ENCODE assay signal across 9 cellular contexts in genomic region chr18:42030586-42031182, GRCh38.
DNase-seq lines count a peak whose midpoint lies in the region; ATAC-seq and TF ChIP-seq lines count a peak whose summit lies in the region.
"Had no signal": no experiment of that assay in that cellular context is flagged by ENCODE, and none has a peak within 500 bp of the region (broad histone marks: within the 10 kb centered on the region; RNA-seq: fewer than 3 reads in every experiment).

No MANE protein-coding gene starts in this region.

- CTCF ChIA-PET in MCF 10A (lab: Yijun Ruan, JAX) = interaction anchor here (0.5 to 1.0 kb wide), 7 partner anchors 9 to 1554 kb away, joined by 3 to 6 read pairs (median 3); no protein-coding TSS in a partner anchor

- no peak for TF ChIP-seq EP300 in stomach (IDR thresholded peaks at IDR 0.05)

- H3K27me3 ChIP-seq in breast epithelium (no peaks in the 10 kb centered on the region), stomach (no peaks in the 10 kb centered on the region)
- H3K27me3 ChIP-seq: suprapubic skin had no signal

- TF ChIP-seq POLR2A in breast epithelium (IDR thresholded peaks at IDR 0.05) (no peak), stomach (IDR thresholded peaks at IDR 0.05) (no peak)

- H3K4me3 ChIP-seq in breast epithelium (no peak overlapping the region), stomach (no peak overlapping the region)
- H3K4me3 ChIP-seq: suprapubic skin had no signal

- no peak overlapping the region for H3K27ac ChIP-seq in breast epithelium
- H3K27ac ChIP-seq in stomach = no peak overlapping the region
- H3K27ac ChIP-seq: suprapubic skin had no signal

- ATAC-seq in HG02798 (IDR thresholded peaks at IDR 0.05; ENCODE audit: poor library complexity, unreplicated experiment) (no peak), sciatic nerve (no peak)
- ATAC-seq in activated T-cell treated with anti-CD3 and anti-CD28 coated beads, Interleukin-2, amount 50 U/mL, for 4 hours = no peak

- no TSS peak for BruUV-seq in MCF 10A (replicated peaks; lab: Mats Ljungman, UMichigan)

- no peaks in the 10 kb centered on the region for H3K4me1 Mint-ChIP-seq in MCF 10A (ENCODE audit: insufficient read depth, unreplicated experiment)
- H3K4me1 Mint-ChIP-seq in endothelial cell (ENCODE audit: unreplicated experiment) = no peaks in the 10 kb centered on the region
- H3K4me1 Mint-ChIP-seq in activated T-cell treated with anti-CD3 and anti-CD28 coated beads, Interleukin-2, amount 50 U/mL, for 4 hours (ENCODE audit: low read depth) = peaks cover 13% of the 10 kb centered on the region

- WGBS in stomach, 5 donors = 52 to 81% (median 73%) methylated on average over 3 of the region's 3 CpGs

- H3K9me3 Mint-ChIP-seq in MCF 10A (ENCODE audit: unreplicated experiment) (no peaks in the 10 kb centered on the region), endothelial cell (ENCODE audit: unreplicated experiment) (no peaks in the 10 kb centered on the region)
- no peaks in the 10 kb centered on the region for H3K9me3 Mint-ChIP-seq in activated T-cell treated with anti-CD3 and anti-CD28 coated beads, Interleukin-2, amount 50 U/mL, for 4 hours

- intact Hi-C loops in MCF 10A (cut with micrococcal nuclease) = no loop called here
- intact Hi-C loops in breast epithelium (cut with DNase I; ENCODE audit: low total_unique reads) = no loop called here
- intact Hi-C loops in stomach (cut with DNase I; ENCODE audit: low total_unique reads) = no loop called here
- intact Hi-C loops in sciatic nerve (cut with DNase I) = no loop called here

- H3K36me3 ChIP-seq in breast epithelium = peaks cover 6% of the 10 kb centered on the region
- peaks cover 22 to 77% (median 73%) of the 10 kb centered on the region in 4 donors for H3K36me3 ChIP-seq in stomach

- peak; percentile 29 for DNase-seq in MCF 10A (ENCODE audit: unreplicated experiment)
- no peak for DNase-seq in breast epithelium (ENCODE audit: low spot score in 2 of 2)
- DNase-seq in NCI-H748 treated with DMSO at 0.1 percent for 48 hours (lab: John Stamatoyannopoulos, UW) = peak; percentile 9
- peak; percentile 56 for DNase-seq in endothelial cell (ENCODE audit: low spot score)
- no peak for DNase-seq in stomach
- DNase-seq in sciatic nerve (ENCODE audit: low spot score) = no peak
- DNase-seq in activated T-cell treated with anti-CD3 and anti-CD28 coated beads, Interleukin-2, amount 50 U/mL, for 4 hours = no peak

- H3K27ac Mint-ChIP-seq in MCF 10A (ENCODE audit: low read depth, unreplicated experiment) = no peak overlapping the region
- H3K27ac Mint-ChIP-seq in endothelial cell (ENCODE audit: unreplicated experiment) = no peak overlapping the region

- H3K27me3 Mint-ChIP-seq in MCF 10A (ENCODE audit: insufficient read depth, unreplicated experiment) = no peaks in the 10 kb centered on the region
- H3K27me3 Mint-ChIP-seq in endothelial cell (ENCODE audit: unreplicated experiment) = no peaks in the 10 kb centered on the region
- H3K27me3 Mint-ChIP-seq in activated T-cell treated with anti-CD3 and anti-CD28 coated beads, Interleukin-2, amount 50 U/mL, for 4 hours (ENCODE audit: low read depth) = no peaks in the 10 kb centered on the region

- H3K4me1 ChIP-seq in breast epithelium = no peaks in the 10 kb centered on the region
- H3K4me1 ChIP-seq in stomach = peaks cover 0 to 12% (median 0%) of the 10 kb centered on the region in 4 donors
- H3K4me1 ChIP-seq: suprapubic skin had no signal

- TF ChIP-seq CTCF in MCF 10A (IDR thresholded peaks at IDR 0.05; ENCODE audit: unreplicated experiment) (peak; percentile 41), breast epithelium (IDR thresholded peaks at IDR 0.05) (no peak), endothelial cell (IDR thresholded peaks at IDR 0.05; ENCODE audit: unreplicated experiment) (peak; percentile 57), stomach (IDR thresholded peaks at IDR 0.05) (peak in 5 of 7 experiments; percentile 12 to 37 (median 24))

- no peak overlapping the region for H3K4me3 Mint-ChIP-seq in MCF 10A (ENCODE audit: unreplicated experiment)
- H3K4me3 Mint-ChIP-seq in endothelial cell (ENCODE audit: unreplicated experiment) = no peak overlapping the region
- H3K4me3 Mint-ChIP-seq in activated T-cell treated with anti-CD3 and anti-CD28 coated beads, Interleukin-2, amount 50 U/mL, for 4 hours = no peak overlapping the region

- H3K9me3 ChIP-seq in breast epithelium (no peaks in the 10 kb centered on the region), stomach (no peaks in the 10 kb centered on the region)
- H3K9me3 ChIP-seq: suprapubic skin had no signal

- H3K36me3 Mint-ChIP-seq in MCF 10A (ENCODE audit: insufficient read depth, unreplicated experiment) (peaks cover 84% of the 10 kb centered on the region), endothelial cell (ENCODE audit: low read depth, unreplicated experiment) (peaks cover 6% of the 10 kb centered on the region)
- H3K36me3 Mint-ChIP-seq in activated T-cell treated with anti-CD3 and anti-CD28 coated beads, Interleukin-2, amount 50 U/mL, for 4 hours (ENCODE audit: insufficient read depth) = peaks cover 29% of the 10 kb centered on the region

- POLR2A ChIA-PET in MCF 10A (lab: Yijun Ruan, JAX) = no interaction called here

Comparison
In these comparisons a context has a peak if more than half of its experiments do, and no peak if none do; other contexts are left out.
1. DNase-seq: peak in MCF 10A (single experiment), NCI-H748 treated with DMSO at 0.1 percent for 48 hours (single experiment) and endothelial cell (single experiment); none in breast epithelium (0 of 2), stomach (single experiment), sciatic nerve (single experiment) and activated T-cell treated with anti-CD3 and anti-CD28 coated beads, Interleukin-2, amount 50 U/mL, for 4 hours (single experiment).
2. CTCF ChIP-seq: peak in MCF 10A (single experiment), endothelial cell (single experiment) and stomach (5 of 7); none in breast epithelium (0 of 3).